Comparison of ENCODE assay signal across 1 cellular context in genomic region chr10:58743466-58744115, GRCh38.
TF ChIP-seq lines count a peak whose summit lies in the region.

No MANE protein-coding gene starts in this region.

TF ChIP-seq in IMR-90, 13 proteins besides CTCF, POLR2A, EP300 and RAD21:
- no peak for TF ChIP-seq FOS (IDR thresholded peaks at IDR 0.05; ENCODE audit: low read depth, low read length)
- no peak for TF ChIP-seq SMC3 (IDR thresholded peaks at IDR 0.05; ENCODE audit: low read depth, low read length)
- no peak for TF ChIP-seq BHLHE40 (IDR thresholded peaks at IDR 0.05; ENCODE audit: low read depth, low read length)
- TF ChIP-seq RCOR1 (IDR thresholded peaks at IDR 0.05; ENCODE audit: insufficient replicate concordance, low read length) = no peak
- no peak for TF ChIP-seq RFX5 (IDR thresholded peaks at IDR 0.05; ENCODE audit: low read depth, low read length)
- no peak for TF ChIP-seq MXI1 (IDR thresholded peaks at IDR 0.05; ENCODE audit: borderline replicate concordance, low read depth, low read length)
- TF ChIP-seq CHD1 (IDR thresholded peaks at IDR 0.05; ENCODE audit: low read depth, low read length) = no peak
- TF ChIP-seq MAZ (IDR thresholded peaks at IDR 0.05; ENCODE audit: borderline replicate concordance, low read depth, low read length) = no peak
